In the genomic region with DNA sequence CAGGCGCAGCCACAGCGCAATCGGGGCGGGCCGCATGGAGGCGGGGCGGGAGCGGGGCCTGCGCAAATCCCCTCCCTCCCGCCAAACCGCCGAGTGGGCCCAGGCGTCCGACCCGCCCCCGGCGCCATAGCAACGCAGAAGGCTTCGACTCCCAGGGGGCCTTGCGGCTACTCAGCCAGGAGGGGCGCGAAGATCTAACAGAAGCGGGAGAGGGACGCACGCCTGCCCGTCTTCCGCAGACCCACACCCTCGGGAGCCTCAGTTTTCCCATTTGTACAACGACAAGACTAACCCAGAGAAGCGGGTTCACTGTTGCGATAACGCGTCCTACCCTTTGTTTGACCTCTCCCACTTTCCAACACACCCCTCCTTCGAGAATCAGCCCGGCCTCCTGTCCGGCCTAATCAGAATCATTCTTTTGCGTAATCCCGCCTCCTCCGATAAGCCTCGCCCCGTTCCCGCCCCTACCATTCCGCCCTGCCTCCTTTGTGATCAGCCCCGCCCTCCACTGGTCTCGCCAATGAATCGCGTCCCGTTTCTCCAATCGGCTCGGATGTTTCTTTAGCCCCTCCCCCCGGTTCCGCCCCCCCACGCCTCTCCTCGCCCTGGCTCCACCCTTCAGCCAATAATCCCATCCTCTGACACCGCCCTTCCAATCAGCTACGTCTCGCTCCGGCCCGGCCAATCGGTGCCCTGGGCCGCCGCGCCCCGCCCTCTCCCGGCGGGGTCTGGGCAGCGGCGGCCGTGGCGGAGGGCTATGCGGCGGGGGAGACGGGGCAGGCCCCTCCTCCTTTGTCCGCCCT, we compare ENCODE assay signal across 8 cellular contexts. TPM values are rescaled to one million over a fixed set of nuclear protein-coding genes. Genes with fewer than 3 reads are reported as not detected.
DNase-seq lines count a peak whose midpoint lies in the region; ATAC-seq and TF ChIP-seq lines count a peak whose summit lies in the region.

Gene PCSK4, minus strand, starts transcription at position 40 of the 803 bp plus-strand sequence. Its CDS starts 4 bp downstream, at position 36.

- peaks cover 18% of the 10 kb centered on the region for H3K27me3 ChIP-seq in left ventricle myocardium inferior (ENCODE audit: low read depth)
- no peaks in the 10 kb centered on the region for H3K27me3 ChIP-seq in upper lobe of right lung

- H3K36me3 ChIP-seq in left ventricle myocardium inferior (no peaks in the 10 kb centered on the region), upper lobe of right lung (no peaks in the 10 kb centered on the region)

- H3K4me3 ChIP-seq in GM12875 (ENCODE audit: low read depth, low read length) (peak within 1 kb of the TSS; percentile 47), left ventricle myocardium inferior (peak within 1 kb of the TSS; percentile 72), upper lobe of right lung (peak within 1 kb of the TSS; percentile 62)

- intact Hi-C loops in left ventricle myocardium inferior (cut with micrococcal nuclease), result no loop called here
- intact Hi-C loops in posterior vena cava (cut with DNase I), result no loop called here
- intact Hi-C loops in upper lobe of right lung (cut with DNase I), result no loop called here

- DNase-seq in NCI-H146 treated with DMSO at 0.1 percent for 48 hours (lab: John Stamatoyannopoulos, UW; ENCODE audit: unreplicated experiment) (peak; percentile 94), amygdala (lab: John Stamatoyannopoulos, UW) (peak; percentile 84 to 100 (median 99)), left ventricle myocardium inferior (peak; percentile 99), posterior vena cava (ENCODE audit: low spot score) (peak; percentile 100), upper lobe of right lung (peak; percentile 99)

- TF ChIP-seq CTCF in GM12875 (IDR thresholded peaks at IDR 0.05; ENCODE audit: borderline replicate concordance, insufficient read depth, low read depth, low read length) (no peak), left ventricle myocardium inferior (IDR thresholded peaks at IDR 0.05; ENCODE audit: borderline replicate concordance) (no peak), upper lobe of right lung (IDR thresholded peaks at IDR 0.05) (no peak)

- H3K27me3 Mint-ChIP-seq in T-helper 1 cell treated with Interleukin-12 subunit alpha and Interleukin-12 subunit beta and Interleukin-4 antibody, amounts not matched to agents 30 μg/mL and 1 μg/mL, for 36 hours (ENCODE audit: low read depth), result peaks cover 19% of the 10 kb centered on the region

- ATAC-seq in HG02870 (IDR thresholded peaks at IDR 0.05; ENCODE audit: unreplicated experiment) (peak; percentile 82), upper lobe of right lung (peak; percentile 94)

- H3K36me3 Mint-ChIP-seq in T-helper 1 cell treated with Interleukin-12 subunit alpha and Interleukin-12 subunit beta and Interleukin-4 antibody, amounts not matched to agents 30 μg/mL and 1 μg/mL, for 36 hours (ENCODE audit: low read depth), result no peaks in the 10 kb centered on the region

- H3K4me1 ChIP-seq in left ventricle myocardium inferior, result peaks cover 20% of the 10 kb centered on the region
- H3K4me1 ChIP-seq in upper lobe of right lung, result peaks cover 11% of the 10 kb centered on the region

- peaks cover 5% of the 10 kb centered on the region for H3K4me1 Mint-ChIP-seq in T-helper 1 cell treated with Interleukin-12 subunit alpha and Interleukin-12 subunit beta and Interleukin-4 antibody, amounts not matched to agents 30 μg/mL and 1 μg/mL, for 36 hours (ENCODE audit: low read depth)

- peak within 1 kb of the TSS; percentile 81 for H3K27ac Mint-ChIP-seq in T-helper 1 cell treated with Interleukin-12 subunit alpha and Interleukin-12 subunit beta and Interleukin-4 antibody, amounts not matched to agents 30 μg/mL and 1 μg/mL, for 36 hours

- H3K27ac ChIP-seq in left ventricle myocardium inferior (replicated peaks) (peak within 1 kb of the TSS; percentile 85), upper lobe of right lung (peak within 1 kb of the TSS; percentile 65)

- H3K4me3 Mint-ChIP-seq in T-helper 1 cell treated with Interleukin-12 subunit alpha and Interleukin-12 subunit beta and Interleukin-4 antibody, amounts not matched to agents 30 μg/mL and 1 μg/mL, for 36 hours, result peak within 1 kb of the TSS; percentile 90

- no peaks in the 10 kb centered on the region for H3K9me3 Mint-ChIP-seq in T-helper 1 cell treated with Interleukin-12 subunit alpha and Interleukin-12 subunit beta and Interleukin-4 antibody, amounts not matched to agents 30 μg/mL and 1 μg/mL, for 36 hours

- H3K9me3 ChIP-seq in left ventricle myocardium inferior (replicated peaks), result no peaks in the 10 kb centered on the region
- H3K9me3 ChIP-seq in upper lobe of right lung, result no peaks in the 10 kb centered on the region

RNA-seq across cellular contexts. Expression of gene PCSK4, which starts in this region (rescaled TPM):
- total RNA-seq in left ventricle myocardium inferior, result 1.3 TPM
- 1 to 10 TPM in 1 of 2 donors, under 1 TPM in 1; 0.52 to 1.8 TPM for total RNA-seq in posterior vena cava
- 4.3 TPM for total RNA-seq in upper lobe of right lung

Comparison
In these comparisons a context has a peak if more than half of its experiments do, and no peak if none do; other contexts are left out.
1. Peak in every context shown above with its lines: DNase-seq, ATAC-seq, H3K4me3 ChIP-seq and H3K27ac ChIP-seq.